27 cellular contexts compared by ENCODE assay signal in the genomic region with DNA sequence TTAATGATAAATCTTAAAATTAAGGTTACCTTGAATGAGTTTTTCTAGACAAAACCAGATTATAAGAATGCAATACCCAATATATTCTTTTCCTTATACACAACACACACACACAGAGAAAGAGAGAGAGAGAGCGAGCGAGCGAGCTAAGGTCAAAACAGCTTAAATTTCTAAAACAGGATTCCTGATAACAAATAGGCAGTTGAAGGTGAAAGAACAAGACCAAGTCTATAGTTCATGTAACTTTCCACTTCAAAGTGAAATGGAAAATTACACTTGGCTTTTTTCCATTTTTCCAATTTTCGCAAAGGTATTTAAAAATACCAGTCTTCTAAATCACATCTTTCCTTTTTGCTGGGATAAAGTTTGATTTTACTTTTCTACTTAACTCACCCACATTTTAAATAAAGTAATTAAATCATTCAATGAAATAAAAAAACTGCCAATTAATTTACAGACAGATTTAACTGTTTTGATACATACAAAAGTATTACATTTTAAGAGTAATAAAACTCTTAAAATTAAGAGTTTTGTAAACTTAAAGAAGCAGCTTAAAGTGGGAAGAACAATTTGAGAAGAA.
"Had no signal": no experiment of that assay in that cellular context is flagged by ENCODE, and none has a peak within 500 bp of the region (broad histone marks: within the 10 kb centered on the region; RNA-seq: fewer than 3 reads in every experiment).

No MANE protein-coding gene starts in this region.

- H3K27me3 Mint-ChIP-seq: activated CD8-positive, alpha-beta memory T cell treated with anti-CD3 and anti-CD28 coated beads, Interleukin-2, amount 10 ng/mL, durations not matched to agents 7 days and 5 days; activated naive CD4-positive, alpha-beta T cell treated with anti-CD3 and anti-CD28 coated beads, Interleukin-2, amount 50 U/mL, for 24 hours; activated naive CD8-positive, alpha-beta T cell treated with anti-CD3 and anti-CD28 coated beads, Interleukin-2, amount 50 U/mL, for 24 hours; central memory CD8-positive, alpha-beta T cell; naive thymus-derived CD8-positive, alpha-beta T cell; type B pancreatic cell had no signal

- H3K4me1 ChIP-seq: neural progenitor cell, uterus had no signal

- H3K27ac ChIP-seq: left ventricle myocardium inferior, neural progenitor cell, uterus had no signal

- ATAC-seq: activated CD4-positive, alpha-beta T cell treated with anti-CD3 and anti-CD28 coated beads for 36 hours; activated CD8-positive, alpha-beta memory T cell treated with anti-CD3 and anti-CD28 coated beads, Interleukin-2, amount 10 ng/mL, durations not matched to agents 7 days and 5 days; activated CD8-positive, alpha-beta T cell treated with anti-CD3 and anti-CD28 coated beads, Interleukin-2, amount 10 ng/mL, durations not matched to agents 7 days and 5 days; activated naive CD8-positive, alpha-beta T cell treated with anti-CD3 and anti-CD28 coated beads, Interleukin-2, amount 50 U/mL, for 24 hours; naive thymus-derived CD8-positive, alpha-beta T cell; right cardiac atrium had no signal

- H3K4me3 ChIP-seq: left ventricle myocardium inferior, neural progenitor cell, uterus had no signal

- H3K27me3 ChIP-seq: neural progenitor cell, uterus had no signal

- H3K4me1 Mint-ChIP-seq: activated CD8-positive, alpha-beta memory T cell treated with anti-CD3 and anti-CD28 coated beads, Interleukin-2, amount 10 ng/mL, durations not matched to agents 7 days and 5 days; activated naive CD4-positive, alpha-beta T cell treated with anti-CD3 and anti-CD28 coated beads, Interleukin-2, amount 50 U/mL, for 24 hours; central memory CD8-positive, alpha-beta T cell had no signal

- H3K27ac Mint-ChIP-seq: activated CD4-positive, alpha-beta T cell treated with anti-CD3 and anti-CD28 coated beads for 36 hours; activated CD8-positive, alpha-beta memory T cell treated with anti-CD3 and anti-CD28 coated beads, Interleukin-2, amount 10 ng/mL, durations not matched to agents 7 days and 5 days; activated CD8-positive, alpha-beta T cell treated with anti-CD3 and anti-CD28 coated beads, Interleukin-2, amount 10 ng/mL, durations not matched to agents 7 days and 5 days; activated naive CD4-positive, alpha-beta T cell treated with anti-CD3 and anti-CD28 coated beads, Interleukin-2, amount 50 U/mL, for 24 hours; activated naive CD8-positive, alpha-beta T cell treated with anti-CD3 and anti-CD28 coated beads, Interleukin-2, amount 50 U/mL, for 24 hours; activated T-helper 2 cell treated with anti-CD3 and anti-CD28 coated beads, Interferon-gamma antibody, Interleukin-2, Interleukin-4, amounts not matched to agents 10 μg/mL and 5 μg/mL and 100 μg/mL, durations not matched to agents 14 hours and 24 hours and 36 hours; naive thymus-derived CD8-positive, alpha-beta T cell; neural progenitor cell; stimulated activated naive CD8-positive, alpha-beta T cell treated with anti-CD3 and anti-CD28 coated beads, Interleukin-15, Interleukin-2, amounts not matched to agents 100 ng/mL and 50 ng/mL, for 24 hours; T-helper 2 cell treated with Interferon-gamma antibody and Interleukin-4, amounts not matched to agents 5 μg/mL and 100 μg/mL, for 36 hours; type B pancreatic cell had no signal

- H3K36me3 Mint-ChIP-seq: activated CD8-positive, alpha-beta memory T cell treated with anti-CD3 and anti-CD28 coated beads, Interleukin-2, amount 10 ng/mL, durations not matched to agents 7 days and 5 days; activated naive CD4-positive, alpha-beta T cell treated with anti-CD3 and anti-CD28 coated beads, Interleukin-2, amount 50 U/mL, for 24 hours; naive thymus-derived CD8-positive, alpha-beta T cell; neural progenitor cell had no signal

- DNase-seq: activated CD4-positive, alpha-beta T cell treated with anti-CD3 and anti-CD28 coated beads for 36 hours; activated CD4-positive, CD25-positive, alpha-beta regulatory T cell; activated CD8-positive, alpha-beta memory T cell treated with anti-CD3 and anti-CD28 coated beads, Interleukin-2, amount 10 ng/mL, durations not matched to agents 7 days and 5 days; activated CD8-positive, alpha-beta T cell treated with anti-CD3 and anti-CD28 coated beads, Interleukin-2, amount 10 ng/mL, durations not matched to agents 7 days and 5 days; activated naive CD8-positive, alpha-beta T cell treated with anti-CD3 and anti-CD28 coated beads, Interleukin-2, amount 50 U/mL, for 24 hours; activated T-cell treated with anti-CD3 and anti-CD28 coated beads, Interleukin-2, amount 50 U/mL, for 48 hours; effector memory CD4-positive, alpha-beta T cell; erythroblast; head of caudate nucleus; hypothalamus; left ventricle myocardium inferior; mammary epithelial cell; midbrain; naive thymus-derived CD8-positive, alpha-beta T cell; occipital lobe; right cardiac atrium; stimulated activated CD4-positive, alpha-beta T cell treated with anti-CD3 and anti-CD28 coated beads, Interleukin-2, amount 100 ng/mL, for 48 hours; T-helper 1 cell; uterus had no signal

- H3K9me3 Mint-ChIP-seq: activated naive CD4-positive, alpha-beta T cell treated with anti-CD3 and anti-CD28 coated beads, Interleukin-2, amount 50 U/mL, for 24 hours; activated T-helper 2 cell treated with anti-CD3 and anti-CD28 coated beads, Interferon-gamma antibody, Interleukin-2, Interleukin-4, amounts not matched to agents 10 μg/mL and 5 μg/mL and 100 μg/mL, durations not matched to agents 14 hours and 24 hours and 36 hours; neural progenitor cell; stimulated activated naive CD8-positive, alpha-beta T cell treated with anti-CD3 and anti-CD28 coated beads, Interleukin-15, Interleukin-2, amounts not matched to agents 100 ng/mL and 50 ng/mL, for 24 hours; T-helper 2 cell treated with Interferon-gamma antibody and Interleukin-4, amounts not matched to agents 5 μg/mL and 100 μg/mL, for 36 hours; type B pancreatic cell had no signal

- H3K36me3 ChIP-seq: left ventricle myocardium inferior, neural progenitor cell, uterus had no signal

- H3K4me3 Mint-ChIP-seq: activated CD4-positive, alpha-beta T cell treated with anti-CD3 and anti-CD28 coated beads for 36 hours; activated CD8-positive, alpha-beta memory T cell treated with anti-CD3 and anti-CD28 coated beads, Interleukin-2, amount 10 ng/mL, durations not matched to agents 7 days and 5 days; activated CD8-positive, alpha-beta T cell treated with anti-CD3 and anti-CD28 coated beads, Interleukin-2, amount 10 ng/mL, durations not matched to agents 7 days and 5 days; activated naive CD4-positive, alpha-beta T cell treated with anti-CD3 and anti-CD28 coated beads, Interleukin-2, amount 50 U/mL, for 24 hours; activated naive CD8-positive, alpha-beta T cell treated with anti-CD3 and anti-CD28 coated beads, Interleukin-2, amount 50 U/mL, for 24 hours; central memory CD8-positive, alpha-beta T cell; naive thymus-derived CD8-positive, alpha-beta T cell; neural progenitor cell; stimulated activated naive CD8-positive, alpha-beta T cell treated with anti-CD3 and anti-CD28 coated beads, Interleukin-15, Interleukin-2, amounts not matched to agents 100 ng/mL and 50 ng/mL, for 24 hours; T-helper 2 cell treated with Interferon-gamma antibody and Interleukin-4, amounts not matched to agents 5 μg/mL and 100 μg/mL, for 36 hours; type B pancreatic cell had no signal

- H3K9me3 ChIP-seq: left ventricle myocardium inferior, uterus had no signal

- FAIRE-seq: bronchial epithelial cell had no signal
